Comparison of ENCODE assay signal across 1 cellular context in the genomic region with DNA sequence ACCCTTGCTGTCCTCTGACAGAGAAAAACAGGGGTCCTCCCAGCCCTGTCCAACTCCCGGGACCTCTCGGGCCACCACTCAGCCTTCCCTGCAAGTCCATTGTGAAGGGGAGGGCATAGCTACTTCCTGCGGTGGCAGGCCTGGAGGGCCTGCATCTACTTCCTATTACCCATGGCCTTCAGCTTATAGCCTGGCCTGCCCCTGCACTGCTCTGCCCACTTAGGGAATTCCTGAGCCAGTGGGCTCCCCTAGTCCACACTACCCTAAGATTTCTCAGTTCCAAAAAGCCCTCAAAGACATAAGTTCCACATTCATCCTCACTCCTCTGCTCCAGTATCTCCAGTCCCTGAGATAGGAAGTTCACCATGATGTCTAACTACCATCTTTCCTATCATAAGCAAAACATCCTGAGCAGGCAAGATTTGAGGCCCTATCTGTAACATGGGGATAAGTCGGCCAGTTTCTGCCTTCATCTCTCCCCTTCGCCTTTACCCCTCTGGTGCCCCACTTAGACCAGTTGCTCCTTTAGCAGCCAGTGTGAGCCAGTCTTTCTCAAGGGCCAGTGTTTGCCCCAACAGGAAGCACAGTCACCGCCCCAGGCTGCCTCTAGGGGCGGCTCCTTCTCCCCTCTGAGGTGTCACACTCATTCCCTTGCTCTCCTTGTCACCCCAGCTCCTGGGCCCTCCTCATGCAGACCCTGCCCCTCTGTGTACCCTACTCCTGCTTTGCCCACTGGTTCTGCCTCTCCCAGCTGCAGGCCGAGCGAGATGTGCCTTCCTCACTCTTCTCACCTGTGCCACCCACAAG.
TF ChIP-seq lines count a peak whose summit lies in the region.

No MANE protein-coding gene starts in this region.

TF ChIP-seq in endothelial cell of umbilical vein, 7 proteins besides CTCF, POLR2A, EP300 and RAD21 (continued from another document):
- TF ChIP-seq, protein P1, sequence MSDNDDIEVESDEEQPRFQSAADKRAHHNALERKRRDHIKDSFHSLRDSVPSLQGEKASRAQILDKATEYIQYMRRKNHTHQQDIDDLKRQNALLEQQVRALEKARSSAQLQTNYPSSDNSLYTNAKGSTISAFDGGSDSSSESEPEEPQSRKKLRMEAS (IDR thresholded peaks at IDR 0.05; ENCODE audit: insufficient read depth, insufficient read length), result no peak
- TF ChIP-seq EZH2 (IDR thresholded peaks at IDR 0.05; ENCODE audit: borderline replicate concordance, low read depth, low read length, severe bottlenecking) (no peak), GATA2 (IDR thresholded peaks at IDR 0.05; ENCODE audit: insufficient read depth, insufficient read length, low read depth, low read length) (no peak), MYC (IDR thresholded peaks at IDR 0.05; ENCODE audit: low read depth, low read length) (no peak), FOS (IDR thresholded peaks at IDR 0.05; ENCODE audit: borderline replicate concordance, insufficient read depth, low read length) (no peak)
